1 cellular context compared by ENCODE assay signal in genomic region chr12:5379737-5380496, GRCh38.
TF ChIP-seq lines count a peak whose summit lies in the region.

No MANE protein-coding gene starts in this region.

TF ChIP-seq in Ishikawa, 13 proteins besides CTCF, POLR2A, EP300 and RAD21 (continued from another document):
- TF ChIP-seq, protein P1, sequence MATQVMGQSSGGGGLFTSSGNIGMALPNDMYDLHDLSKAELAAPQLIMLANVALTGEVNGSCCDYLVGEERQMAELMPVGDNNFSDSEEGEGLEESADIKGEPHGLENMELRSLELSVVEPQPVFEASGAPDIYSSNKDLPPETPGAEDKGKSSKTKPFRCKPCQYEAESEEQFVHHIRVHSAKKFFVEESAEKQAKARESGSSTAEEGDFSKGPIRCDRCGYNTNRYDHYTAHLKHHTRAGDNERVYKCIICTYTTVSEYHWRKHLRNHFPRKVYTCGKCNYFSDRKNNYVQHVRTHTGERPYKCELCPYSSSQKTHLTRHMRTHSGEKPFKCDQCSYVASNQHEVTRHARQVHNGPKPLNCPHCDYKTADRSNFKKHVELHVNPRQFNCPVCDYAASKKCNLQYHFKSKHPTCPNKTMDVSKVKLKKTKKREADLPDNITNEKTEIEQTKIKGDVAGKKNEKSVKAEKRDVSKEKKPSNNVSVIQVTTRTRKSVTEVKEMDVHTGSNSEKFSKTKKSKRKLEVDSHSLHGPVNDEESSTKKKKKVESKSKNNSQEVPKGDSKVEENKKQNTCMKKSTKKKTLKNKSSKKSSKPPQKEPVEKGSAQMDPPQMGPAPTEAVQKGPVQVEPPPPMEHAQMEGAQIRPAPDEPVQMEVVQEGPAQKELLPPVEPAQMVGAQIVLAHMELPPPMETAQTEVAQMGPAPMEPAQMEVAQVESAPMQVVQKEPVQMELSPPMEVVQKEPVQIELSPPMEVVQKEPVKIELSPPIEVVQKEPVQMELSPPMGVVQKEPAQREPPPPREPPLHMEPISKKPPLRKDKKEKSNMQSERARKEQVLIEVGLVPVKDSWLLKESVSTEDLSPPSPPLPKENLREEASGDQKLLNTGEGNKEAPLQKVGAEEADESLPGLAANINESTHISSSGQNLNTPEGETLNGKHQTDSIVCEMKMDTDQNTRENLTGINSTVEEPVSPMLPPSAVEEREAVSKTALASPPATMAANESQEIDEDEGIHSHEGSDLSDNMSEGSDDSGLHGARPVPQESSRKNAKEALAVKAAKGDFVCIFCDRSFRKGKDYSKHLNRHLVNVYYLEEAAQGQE (IDR thresholded peaks at IDR 0.05; ENCODE audit: low read depth) = peak; percentile 40; the same call in 1 of the 2 replicates
- peak; percentile 78 for TF ChIP-seq TCF12 (IDR thresholded peaks at IDR 0.05; ENCODE audit: low read depth)
- no peak for TF ChIP-seq YY1 (IDR thresholded peaks at IDR 0.05; ENCODE audit: low read depth)
- no peak for TF ChIP-seq CREB1 (IDR thresholded peaks at IDR 0.05; ENCODE audit: low read depth)
- TF ChIP-seq ZBTB7A (IDR thresholded peaks at IDR 0.05; ENCODE audit: low read depth) = no peak
- no peak for TF ChIP-seq EGR1 (IDR thresholded peaks at IDR 0.05)
- no peak for TF ChIP-seq FOXM1 (IDR thresholded peaks at IDR 0.05; ENCODE audit: borderline replicate concordance, low read depth)
- TF ChIP-seq CEBPB (IDR thresholded peaks at IDR 0.05) = no peak
- no peak for TF ChIP-seq TEAD4 (IDR thresholded peaks at IDR 0.05)
- peak; percentile 79 for TF ChIP-seq NFIC (IDR thresholded peaks at IDR 0.05)
- TF ChIP-seq, protein P2, sequence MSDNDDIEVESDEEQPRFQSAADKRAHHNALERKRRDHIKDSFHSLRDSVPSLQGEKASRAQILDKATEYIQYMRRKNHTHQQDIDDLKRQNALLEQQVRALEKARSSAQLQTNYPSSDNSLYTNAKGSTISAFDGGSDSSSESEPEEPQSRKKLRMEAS (IDR thresholded peaks at IDR 0.05) = no peak
TF ChIP-seq in Ishikawa: peak in this region for 3.
